Comparison of ENCODE assay signal across 32 cellular contexts in the genomic region with DNA sequence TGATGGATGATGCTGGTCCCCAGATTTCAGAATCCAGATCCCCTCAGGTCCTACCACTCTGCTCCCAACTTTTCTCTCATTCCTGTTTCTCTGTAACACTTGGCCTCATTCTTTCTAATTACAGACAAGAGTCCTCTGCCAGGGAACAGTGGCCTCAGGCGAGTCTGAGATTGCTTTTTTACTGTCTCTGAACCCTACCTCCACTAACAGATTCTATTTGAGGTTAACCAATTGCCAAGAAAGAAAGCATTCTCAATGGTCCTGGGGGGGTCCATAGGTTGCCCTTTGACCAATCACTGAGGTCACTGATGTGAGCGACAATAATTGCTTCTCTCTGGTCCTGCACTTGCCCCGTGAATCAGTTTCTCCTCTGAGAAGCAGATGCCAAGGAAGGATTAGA.
A peak's percentile ranks its signal among the peaks of the same experiment; 100 is the strongest.
DNase-seq lines count a peak whose midpoint lies in the region; ATAC-seq and TF ChIP-seq lines count a peak whose summit lies in the region.
"Had no signal": no experiment of that assay in that cellular context is flagged by ENCODE, and none has a peak within 500 bp of the region (broad histone marks: within the 10 kb centered on the region; RNA-seq: fewer than 3 reads in every experiment).

No MANE protein-coding gene starts in this region.

- TF ChIP-seq CTCF in brain microvascular endothelial cell (IDR thresholded peaks at IDR 0.05; ENCODE audit: low read depth, low read length, missing control alignments) (no peak), body of pancreas (IDR thresholded peaks at IDR 0.05) (no peak)

- intact Hi-C loops in sciatic nerve (cut with DNase I), result no loop called here
- intact Hi-C loops in body of pancreas (cut with DNase I), result no loop called here

- no peaks in the 10 kb centered on the region for H3K4me1 ChIP-seq in body of pancreas
- H3K4me1 ChIP-seq: A549; BE2C; BLaER1; BLaER1 treated with 17β-estradiol and CSF1 and Interleukin-3, amounts not matched to agents 10 nM and 100 nM; Caco-2 had no signal

- H3K4me3 ChIP-seq in brain microvascular endothelial cell (ENCODE audit: low read depth, low read length) (no peak overlapping the region), body of pancreas (no peak overlapping the region)
- H3K4me3 ChIP-seq: A549; BLaER1; BLaER1 treated with 17β-estradiol and CSF1 and Interleukin-3, amounts not matched to agents 10 nM and 100 nM had no signal

- no peaks in the 10 kb centered on the region for H3K27me3 ChIP-seq in brain microvascular endothelial cell (replicated peaks)
- no peaks in the 10 kb centered on the region for H3K27me3 ChIP-seq in body of pancreas
- H3K27me3 ChIP-seq: BE2C; BLaER1; BLaER1 treated with 17β-estradiol and CSF1 and Interleukin-3, amounts not matched to agents 10 nM and 100 nM had no signal

- DNase-seq in ELF-1 (ENCODE audit: low read depth, low spot score) (peak; percentile 51), G401 (ENCODE audit: low spot score) (peak; percentile 18), cerebellar cortex (ENCODE audit: low spot score) (peak; percentile 12), islet precursor cell (peak; percentile 71), SHP77 (lab: John Stamatoyannopoulos, UW) (no peak), sciatic nerve (ENCODE audit: low spot score) (no peak), brain microvascular endothelial cell (no peak), body of pancreas (no peak)
- DNase-seq: 8988T; ACHN; AML-193; BE2C; Caco-2; Calu3; CD4-positive, alpha-beta memory T cell; CD4-positive, alpha-beta T cell; CD4-positive, CD25-positive, alpha-beta regulatory T cell; CD8-positive, alpha-beta memory T cell; CD8-positive, alpha-beta T cell; COR-L47; DMS 273 treated with DMSO at 0.1 percent for 48 hours; DMS153; DMS53; DMS79; DMS79 treated with DMSO at 0.1 percent for 48 hours; DND-41; EL had no signal

- H3K27ac ChIP-seq in brain microvascular endothelial cell (no peak overlapping the region), body of pancreas (no peak overlapping the region)
- H3K27ac ChIP-seq: 22Rv1; A549; BLaER1; BLaER1 treated with 17β-estradiol and CSF1 and Interleukin-3, amounts not matched to agents 10 nM and 100 nM; C4-2B had no signal

- whole genome bisulfite sequencing in body of pancreas, 2 donors, result 79 to 82% methylated on average over 3 of the region's 3 CpGs

- H3K36me3 ChIP-seq in brain microvascular endothelial cell (replicated peaks) (no peaks in the 10 kb centered on the region), body of pancreas (replicated peaks in 1 of 2; ENCODE audit: insufficient read depth in 1 of 2, low read depth in 2 of 2) (no peaks in the 10 kb centered on the region)
- H3K36me3 ChIP-seq: BE2C; BLaER1; BLaER1 treated with 17β-estradiol and CSF1 and Interleukin-3, amounts not matched to agents 10 nM and 100 nM had no signal

- ATAC-seq in sciatic nerve (no peak), body of pancreas (no peak)
- ATAC-seq: A549; CD8-positive, alpha-beta T cell had no signal

- no peaks in the 10 kb centered on the region for H3K9me3 ChIP-seq in body of pancreas
- H3K9me3 ChIP-seq: A549; BE2C; BLaER1; BLaER1 treated with 17β-estradiol and CSF1 and Interleukin-3, amounts not matched to agents 10 nM and 100 nM; Caco-2 had no signal

- in situ Hi-C loops in G401 (cut with HindIII; ENCODE audit: low sequenced_read_pairs), result no loop called here
- in situ Hi-C loops in brain microvascular endothelial cell (cut with HindIII; ENCODE audit: low pct_ligation_motif_present, low sequenced_read_pairs), result no loop called here

- no peak for TF ChIP-seq POLR2A in body of pancreas (IDR thresholded peaks at IDR 0.05)

Comparison
In these comparisons a context has a peak if more than half of its experiments do, and no peak if none do; other contexts are left out.
1. DNase-seq: peak in ELF-1 (single experiment), G401 (single experiment), cerebellar cortex (single experiment) and islet precursor cell (single experiment); none in SHP77 (0 of 2), sciatic nerve (single experiment), brain microvascular endothelial cell (single experiment) and body of pancreas (0 of 4).